8 cellular contexts compared by ENCODE assay signal in genomic region chr20:10670521-10671220, GRCh38. TPM values are rescaled to one million over a fixed set of nuclear protein-coding genes. Genes with fewer than 3 reads are reported as not detected.
DNase-seq lines count a peak whose midpoint lies in the region; ATAC-seq, FAIRE-seq and TF ChIP-seq lines count a peak whose summit lies in the region.

No MANE protein-coding gene starts in this region.

- H3K27me3 ChIP-seq in lower lobe of right lung (ENCODE audit: low read depth) (no peaks in the 10 kb centered on the region), H7 (ENCODE audit: control insufficient read depth, insufficient read depth, low read length) (peaks cover 9% of the 10 kb centered on the region)

- intact Hi-C loops in lower lobe of right lung (cut with DNase I), result no loop called here

- H3K4me3 ChIP-seq in lower lobe of right lung (peak overlapping the region; percentile 81), H7 (ENCODE audit: insufficient read depth, low read depth, low read length) (no peak overlapping the region; the same call in 1 of the 2 replicates)

- TF ChIP-seq CTCF in lower lobe of right lung (IDR thresholded peaks at IDR 0.05), result no peak

- 15 to 49% (median 40%) methylated on average over 17 of the region's 17 CpGs for WGBS in adipose tissue, 3 donors

- peak; percentile 97 for FAIRE-seq in GM19239 (lab: Jason Lieb, UNC)

- ATAC-seq in HG03066 (IDR thresholded peaks at IDR 0.05; ENCODE audit: low read depth, unreplicated experiment), result peak; percentile 21
- no peak for ATAC-seq in lower lobe of right lung
- no peak for ATAC-seq in HG03139 (IDR thresholded peaks at IDR 0.05; ENCODE audit: unreplicated experiment)

- no peaks in the 10 kb centered on the region for H3K9me3 ChIP-seq in lower lobe of right lung

- H3K27ac ChIP-seq in adipose tissue (ENCODE audit: low read depth, low read length) (peak overlapping the region; percentile 47), lower lobe of right lung (peak overlapping the region; percentile 98)

- peaks cover 53% of the 10 kb centered on the region for H3K4me1 ChIP-seq in lower lobe of right lung

- H3K36me3 ChIP-seq in lower lobe of right lung (peaks cover 27% of the 10 kb centered on the region), H7 (replicated peaks; ENCODE audit: control insufficient read depth, insufficient read depth, low read length) (peaks cover 2% of the 10 kb centered on the region)

- DNase-seq in GM19239 (ENCODE audit: insufficient read length, low spot score), result peak; percentile 62
- DNase-seq in lower lobe of right lung, result no peak
- DNase-seq in H7, result no peak
- DNase-seq in T1000 (lab: John Stamatoyannopoulos, UW), result no peak
- no peak for DNase-seq in pons (ENCODE audit: low spot score)

RNA-seq across cellular contexts. Expression of gene JAG1, which starts 3.1 kb away (rescaled TPM):
- polyA plus RNA-seq in adipose tissue, result 10 to 100 TPM; 11.9 to 39.6 (median 17.9) TPM
- total RNA-seq in lower lobe of right lung, result 60.1 TPM
- 21.9 and 30.0 TPM in 2 replicates for total RNA-seq in H7 (2014; rRNA removed; shearing (Covaris generic))
